8 cellular contexts compared by ENCODE assay signal in genomic region chr4:67549123-67549522, GRCh38. TPM values are rescaled to one million over a fixed set of nuclear protein-coding genes. Genes with fewer than 3 reads are reported as not detected.
DNase-seq lines count a peak whose midpoint lies in the region; ATAC-seq, FAIRE-seq and TF ChIP-seq lines count a peak whose summit lies in the region.

No MANE protein-coding gene starts in this region.

- no peak overlapping the region for H3K9ac ChIP-seq in endothelial cell of umbilical vein (replicated peaks; ENCODE audit: extremely low read depth, insufficient read depth, low read length)

- peaks cover 9 to 10% of the 10 kb centered on the region in 2 donors for H3K4me1 Mint-ChIP-seq in natural killer cell
- H3K4me1 Mint-ChIP-seq in natural killer cell treated with Interleukin-12 subunit alpha and Interleukin-12 subunit beta and Interleukin-15 and Interleukin-18, amount 100 ng/mL, for 72 hours (ENCODE audit: low read depth in 2 of 2) = peaks cover 3 to 7% of the 10 kb centered on the region in 2 donors

- H3K4me1 ChIP-seq in endothelial cell of umbilical vein (ENCODE audit: control insufficient read depth, extremely low read depth, insufficient read depth, low read length) = peaks cover 8% of the 10 kb centered on the region

- H3K4me2 ChIP-seq in endothelial cell of umbilical vein (ENCODE audit: insufficient read depth, low read length) = no peak overlapping the region

- no peaks in the 10 kb centered on the region for H3K9me1 ChIP-seq in endothelial cell of umbilical vein (replicated peaks; ENCODE audit: control insufficient read depth, extremely low read depth, insufficient read depth, low read length)

- BruUV-seq in endothelial cell of umbilical vein (replicated peaks; lab: Mats Ljungman, UMichigan) = no TSS peak

- H3K4me3 Mint-ChIP-seq in natural killer cell = no peak overlapping the region
- no peak overlapping the region for H3K4me3 Mint-ChIP-seq in natural killer cell treated with Interleukin-12 subunit alpha and Interleukin-12 subunit beta and Interleukin-15 and Interleukin-18, amount 100 ng/mL, for 72 hours

- ATAC-seq in natural killer cell (no peak), HG02798 (IDR thresholded peaks at IDR 0.05; ENCODE audit: poor library complexity, unreplicated experiment) (peak; percentile 31), Right ventricle myocardium superior (ENCODE audit: poor library complexity) (no peak)
- no peak for ATAC-seq in natural killer cell treated with Interleukin-12 subunit alpha and Interleukin-12 subunit beta and Interleukin-15 and Interleukin-18, amount 100 ng/mL, for 72 hours

- no peaks in the 10 kb centered on the region for H3K36me3 ChIP-seq in endothelial cell of umbilical vein (ENCODE audit: control insufficient read depth in 2 of 2, extremely low read depth in 1 of 2, insufficient read depth in 2 of 2, low read length in 2 of 2)

- H3K4me3 ChIP-seq in endothelial cell of umbilical vein (replicated peaks in 1 of 3; ENCODE audit: insufficient read depth in 1 of 3, low read depth in 1 of 3, low read length in 3 of 3) = no peak overlapping the region

- FAIRE-seq in endothelial cell of umbilical vein (lab: Jason Lieb, UNC) = no peak

- dilution Hi-C loops in endothelial cell of umbilical vein (cut with MboI; ENCODE audit: extremely low pct_ligation_motif_present, low sequenced_read_pairs) = no loop called here

- no peak for TF ChIP-seq POLR2A in endothelial cell of umbilical vein (IDR thresholded peaks at IDR 0.05; ENCODE audit: low read depth, low read length)

- no peak for DNase-seq in natural killer cell
- no peak for DNase-seq in natural killer cell treated with Interleukin-12 subunit alpha and Interleukin-12 subunit beta and Interleukin-15 and Interleukin-18, amount 100 ng/mL, for 72 hours (ENCODE audit: low spot score)
- DNase-seq in NCI-H187 treated with DMSO at 0.1 percent for 48 hours (lab: John Stamatoyannopoulos, UW) = peak; percentile 17
- DNase-seq in endothelial cell of umbilical vein (ENCODE audit: low read depth, low spot score) = peak; percentile 59
- DNase-seq in OCI-M2 (lab: John Stamatoyannopoulos, UW; ENCODE audit: unreplicated experiment) = no peak
- no peak for DNase-seq in Right ventricle myocardium superior
- no peak for DNase-seq in GF-D8 (lab: John Stamatoyannopoulos, UW)

- H3K36me3 Mint-ChIP-seq in natural killer cell = no peaks in the 10 kb centered on the region
- H3K36me3 Mint-ChIP-seq in natural killer cell treated with Interleukin-12 subunit alpha and Interleukin-12 subunit beta and Interleukin-15 and Interleukin-18, amount 100 ng/mL, for 72 hours = peaks cover 8% of the 10 kb centered on the region

- TF ChIP-seq CTCF in natural killer cell (IDR thresholded peaks at IDR 0.05) = peak; percentile 56
- TF ChIP-seq CTCF in endothelial cell of umbilical vein (IDR thresholded peaks at IDR 0.05; ENCODE audit: extremely low read depth in 1 of 2, insufficient read depth in 1 of 2, low read depth in 1 of 2, low read length in 2 of 2) = peak; percentile 9 to 14

- intact Hi-C loops in natural killer cell (cut with micrococcal nuclease) = loop anchor here (2.0 to 10.0 kb wide), 3 partner anchors 362 to 796 kb away; no protein-coding TSS in a partner anchor
- intact Hi-C loops in endothelial cell of umbilical vein (cut with micrococcal nuclease) = loop anchor here (1.0 to 5.0 kb wide), 3 partner anchors 198 to 626 kb away; no protein-coding TSS in a partner anchor
- intact Hi-C loops in Right ventricle myocardium superior (cut with DNase I) = loop anchor here (10.0 kb wide), 1 partner anchor 156 kb away; the partner anchor contains the start of gene UBA6

- no peaks in the 10 kb centered on the region for H3K27me3 Mint-ChIP-seq in natural killer cell (ENCODE audit: low read depth in 2 of 2)
- no peaks in the 10 kb centered on the region for H3K27me3 Mint-ChIP-seq in natural killer cell treated with Interleukin-12 subunit alpha and Interleukin-12 subunit beta and Interleukin-15 and Interleukin-18, amount 100 ng/mL, for 72 hours

- no peak overlapping the region for H3K27ac ChIP-seq in endothelial cell of umbilical vein (ENCODE audit: insufficient read depth, low read depth, low read length)

- no peaks in the 10 kb centered on the region for H3K9me3 Mint-ChIP-seq in natural killer cell
- no peaks in the 10 kb centered on the region for H3K9me3 Mint-ChIP-seq in natural killer cell treated with Interleukin-12 subunit alpha and Interleukin-12 subunit beta and Interleukin-15 and Interleukin-18, amount 100 ng/mL, for 72 hours

- peaks cover 11% of the 10 kb centered on the region for H3K79me2 ChIP-seq in endothelial cell of umbilical vein (ENCODE audit: control insufficient read depth, insufficient read depth, low read length)

- no peaks in the 10 kb centered on the region for H3K9me3 ChIP-seq in endothelial cell of umbilical vein (replicated peaks; ENCODE audit: control insufficient read depth, insufficient read depth, low read length)

- no peak overlapping the region for H2AFZ ChIP-seq in endothelial cell of umbilical vein (ENCODE audit: low read depth, low read length)

- POLR2A ChIA-PET in endothelial cell of umbilical vein (lab: Charles Lee) = no interaction called here

- H3K27me3 ChIP-seq in endothelial cell of umbilical vein (ENCODE audit: control insufficient read depth in 2 of 2, insufficient read depth in 2 of 2, low read length in 2 of 2) = no peaks in the 10 kb centered on the region

- no peak overlapping the region for H3K27ac Mint-ChIP-seq in natural killer cell
- H3K27ac Mint-ChIP-seq in natural killer cell treated with Interleukin-12 subunit alpha and Interleukin-12 subunit beta and Interleukin-15 and Interleukin-18, amount 100 ng/mL, for 72 hours = no peak overlapping the region

- CTCF ChIA-PET in endothelial cell of umbilical vein (lab: Charles Lee) = interaction anchor here (1.3 kb wide), 1 partner anchor 360 kb away, joined by 6 read pairs; no protein-coding TSS in a partner anchor

- no peaks in the 10 kb centered on the region for H4K20me1 ChIP-seq in endothelial cell of umbilical vein (replicated peaks; ENCODE audit: control insufficient read depth, extremely low read depth, insufficient read depth, low read length)

TF ChIP-seq in endothelial cell of umbilical vein, 7 proteins besides CTCF, POLR2A, EP300 and RAD21:
- TF ChIP-seq EZH2 (IDR thresholded peaks at IDR 0.05; ENCODE audit: borderline replicate concordance, low read depth, low read length, severe bottlenecking) (no peak), POLR2AphosphoS5 (IDR thresholded peaks at IDR 0.05; ENCODE audit: insufficient read depth, low read depth, low read length) (no peak), FOS (IDR thresholded peaks at IDR 0.05; ENCODE audit: borderline replicate concordance, insufficient read depth, low read length) (no peak), GATA2 (IDR thresholded peaks at IDR 0.05; ENCODE audit: insufficient read depth, insufficient read length, low read depth, low read length) (no peak), MYC (IDR thresholded peaks at IDR 0.05; ENCODE audit: low read depth, low read length) (no peak), MAX (IDR thresholded peaks at IDR 0.05; ENCODE audit: insufficient read depth, insufficient read length) (no peak), JUN (IDR thresholded peaks at IDR 0.05; ENCODE audit: borderline replicate concordance, insufficient read depth, insufficient read length, low read depth) (no peak)

RNA-seq across cellular contexts. Expression of gene CENPC, which starts 3.8 kb away (rescaled TPM):
- total RNA-seq in natural killer cell = 10 to 100 TPM; 78.6 to 93.6 (median 91.1) TPM
- 10 to 100 TPM; 31.5 to 43.5 TPM for total RNA-seq in natural killer cell treated with Interleukin-12 subunit alpha and Interleukin-12 subunit beta and Interleukin-15 and Interleukin-18, amount 100 ng/mL, for 72 hours
- total RNA-seq in endothelial cell of umbilical vein = 24.5 and 26.4 TPM in 2 replicates
- 2.3 and 3.6 TPM in 2 replicates for polyA plus RNA-seq in endothelial cell of umbilical vein
- 4.9 and 5.0 TPM in 2 replicates for polyA plus RNA-seq in endothelial cell of umbilical vein (2011; cell fraction: cytosol; rRNA removed)
- polyA plus RNA-seq in endothelial cell of umbilical vein (2011; cell fraction: nucleus; rRNA removed) = 27.5 and 35.4 TPM in 2 replicates
- 7.5 and 9.9 TPM in 2 replicates for polyA plus RNA-seq in endothelial cell of umbilical vein (2012)
- 10.7 and 13.7 TPM in 2 replicates for polyA minus RNA-seq in endothelial cell of umbilical vein
- 3.1 TPM for polyA minus RNA-seq in endothelial cell of umbilical vein (2011; cell fraction: cytosol; rRNA and poly(A)+ RNA removed)
- 64.8 and 84.7 TPM in 2 replicates for polyA minus RNA-seq in endothelial cell of umbilical vein (2011; cell fraction: nucleus; rRNA and poly(A)+ RNA removed)
- 6.9 TPM for total RNA-seq in Right ventricle myocardium superior

RNA-seq across cellular contexts. Expression of gene STAP1, which starts 9.4 kb away (rescaled TPM):
- total RNA-seq in natural killer cell (10 to 100 TPM; 11.3 to 11.4 (median 11.4) TPM), endothelial cell of umbilical vein (not detected in 2 replicates), Right ventricle myocardium superior (not detected)
- total RNA-seq in natural killer cell treated with Interleukin-12 subunit alpha and Interleukin-12 subunit beta and Interleukin-15 and Interleukin-18, amount 100 ng/mL, for 72 hours = 1 to 10 TPM; 7.5 to 9.6 TPM
- polyA plus RNA-seq in endothelial cell of umbilical vein = not detected in 2 replicates
- not detected in 2 replicates for polyA plus RNA-seq in endothelial cell of umbilical vein (2011; cell fraction: cytosol; rRNA removed)
- not detected in 2 replicates for polyA plus RNA-seq in endothelial cell of umbilical vein (2011; cell fraction: nucleus; rRNA removed)
- not detected in 2 replicates for polyA plus RNA-seq in endothelial cell of umbilical vein (2012)
- polyA minus RNA-seq in endothelial cell of umbilical vein = not detected in 2 replicates
- not detected for polyA minus RNA-seq in endothelial cell of umbilical vein (2011; cell fraction: cytosol; rRNA and poly(A)+ RNA removed)
- not detected in 2 replicates for polyA minus RNA-seq in endothelial cell of umbilical vein (2011; cell fraction: nucleus; rRNA and poly(A)+ RNA removed)

Comparison
In these comparisons a context has a peak if more than half of its experiments do, and no peak if none do; other contexts are left out.
1. DNase-seq: peak in NCI-H187 treated with DMSO at 0.1 percent for 48 hours (single experiment) and endothelial cell of umbilical vein (single experiment); none in natural killer cell (single experiment), natural killer cell treated with Interleukin-12 subunit alpha and Interleukin-12 subunit beta and Interleukin-15 and Interleukin-18, amount 100 ng/mL, for 72 hours (single experiment), OCI-M2 (single experiment), Right ventricle myocardium superior (single experiment) and GF-D8 (single experiment).